In the genomic region with DNA sequence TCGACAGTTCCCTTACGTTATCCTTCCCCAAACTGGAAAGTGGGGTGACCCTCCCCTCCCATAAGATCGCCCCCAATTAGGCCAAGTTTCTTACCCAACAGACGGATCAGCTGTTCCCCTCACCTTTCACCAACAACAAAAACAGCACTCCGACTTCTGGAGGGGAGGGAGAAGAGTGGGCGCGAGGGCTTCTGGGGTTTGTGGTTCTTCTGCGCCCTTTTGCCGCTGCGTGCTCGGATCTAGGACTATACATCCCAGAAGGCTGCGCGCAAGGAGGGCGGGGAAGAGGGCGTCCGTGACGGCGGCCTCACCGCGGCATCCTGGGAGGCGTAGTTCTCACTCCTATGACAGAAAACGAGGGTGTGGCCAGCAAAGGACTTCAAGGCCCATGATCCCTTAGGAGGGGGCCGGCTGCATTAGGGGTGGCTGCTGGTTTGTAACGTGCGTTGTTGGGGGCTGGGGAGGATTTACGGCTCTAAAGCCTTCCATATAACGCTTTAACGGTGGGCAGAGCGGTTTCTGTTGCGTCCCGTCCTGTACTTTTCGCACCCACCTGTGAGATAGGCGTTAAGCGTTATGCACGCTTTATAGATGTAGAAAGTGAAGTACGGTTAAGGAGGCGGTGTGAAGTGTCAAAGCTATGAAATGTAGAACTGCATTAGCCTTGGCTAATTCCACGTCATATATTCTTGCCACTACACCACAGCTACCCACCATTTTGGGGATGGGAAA, we compare ENCODE assay signal across 8 cellular contexts. TPM values are rescaled to one million over a fixed set of nuclear protein-coding genes. Genes with fewer than 3 reads are reported as not detected.
A peak's percentile ranks its signal among the peaks of the same experiment; 100 is the strongest.
DNase-seq lines count a peak whose midpoint lies in the region; ATAC-seq and TF ChIP-seq lines count a peak whose summit lies in the region.

A gene with protein sequence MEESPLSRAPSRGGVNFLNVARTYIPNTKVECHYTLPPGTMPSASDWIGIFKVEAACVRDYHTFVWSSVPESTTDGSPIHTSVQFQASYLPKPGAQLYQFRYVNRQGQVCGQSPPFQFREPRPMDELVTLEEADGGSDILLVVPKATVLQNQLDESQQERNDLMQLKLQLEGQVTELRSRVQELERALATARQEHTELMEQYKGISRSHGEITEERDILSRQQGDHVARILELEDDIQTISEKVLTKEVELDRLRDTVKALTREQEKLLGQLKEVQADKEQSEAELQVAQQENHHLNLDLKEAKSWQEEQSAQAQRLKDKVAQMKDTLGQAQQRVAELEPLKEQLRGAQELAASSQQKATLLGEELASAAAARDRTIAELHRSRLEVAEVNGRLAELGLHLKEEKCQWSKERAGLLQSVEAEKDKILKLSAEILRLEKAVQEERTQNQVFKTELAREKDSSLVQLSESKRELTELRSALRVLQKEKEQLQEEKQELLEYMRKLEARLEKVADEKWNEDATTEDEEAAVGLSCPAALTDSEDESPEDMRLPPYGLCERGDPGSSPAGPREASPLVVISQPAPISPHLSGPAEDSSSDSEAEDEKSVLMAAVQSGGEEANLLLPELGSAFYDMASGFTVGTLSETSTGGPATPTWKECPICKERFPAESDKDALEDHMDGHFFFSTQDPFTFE (minus strand): TSS at position 143 of the 732 bp plus-strand sequence. CDS start 2,210 bp downstream, outside the sequence.

- H2AFZ ChIP-seq in smooth muscle cell (ENCODE audit: low read depth) = peak within 1 kb of the TSS; percentile 95

- peak within 1 kb of the TSS; percentile 88 for H3K27ac Mint-ChIP-seq in activated B cell treated with CpG ODN at 0.5 μM for 24 hours

- H3K36me3 ChIP-seq in smooth muscle cell (ENCODE audit: low read depth) = no peaks in the 10 kb centered on the region

- peaks cover 25% of the 10 kb centered on the region for H3K36me3 Mint-ChIP-seq in activated B cell treated with CpG ODN at 0.5 μM for 24 hours (ENCODE audit: low read depth)

- peak; percentile 69 for TF ChIP-seq POLR2A in GM18951 (IDR thresholded peaks at IDR 0.05; ENCODE audit: extremely low read depth, insufficient read depth, insufficient read length)

- intact Hi-C loops in activated B cell treated with CpG ODN at 0.5 μM for 24 hours (cut with micrococcal nuclease) = loop anchor here (1.0 to 10.0 kb wide), 14 partner anchors 11 to 721 kb away; a partner anchor contains a TSS

- H3K27me3 Mint-ChIP-seq in activated B cell treated with CpG ODN at 0.5 μM for 24 hours = no peaks in the 10 kb centered on the region

- peaks cover 15% of the 10 kb centered on the region for H3K27me3 ChIP-seq in smooth muscle cell (ENCODE audit: low read depth)

- H3F3A ChIP-seq in smooth muscle cell (ENCODE audit: low read depth) = no peaks in the 10 kb centered on the region

- peaks cover 6% of the 10 kb centered on the region for H3K79me2 ChIP-seq in smooth muscle cell (ENCODE audit: low read depth)

- POLR2A ChIA-PET in activated B cell treated with CpG ODN at 0.5 μM for 24 hours (lab: Charles Lee) = interaction anchor here (0.6 to 2.7 kb wide), 5 partner anchors 12 to 693 kb away, joined by 3 to 11 read pairs (median 7); a partner anchor contains a TSS

- peak within 1 kb of the TSS; percentile 82 for H3K4me3 ChIP-seq in smooth muscle cell

- peak within 1 kb of the TSS; percentile 83 for H3K9ac ChIP-seq in smooth muscle cell (ENCODE audit: low read depth)

- 2% methylated on average over 38 of the region's 38 CpGs for WGBS in smooth muscle cell (ENCODE audit: low lambda C conversion rate)

- H3K4me2 ChIP-seq in smooth muscle cell = peak within 1 kb of the TSS; percentile 91

- peaks cover 4% of the 10 kb centered on the region for H3K4me1 ChIP-seq in smooth muscle cell (ENCODE audit: low read depth)

- CTCF ChIA-PET in activated B cell treated with CpG ODN at 0.5 μM for 24 hours (lab: Charles Lee) = interaction anchor here (0.6 to 13.0 kb wide), 7 partner anchors 11 to 525 kb away, joined by 3 to 138 read pairs (median 4); a partner anchor contains a TSS

- peak; percentile 98 for ATAC-seq in HG03196 (IDR thresholded peaks at IDR 0.05; ENCODE audit: unreplicated experiment)
- ATAC-seq in activated B cell treated with CpG ODN at 0.5 μM for 24 hours (ENCODE audit: low read depth) = peak; percentile 97

- in situ Hi-C loops in GM18951 (cut with MboI; ENCODE audit: low sequenced_read_pairs, unreplicated experiment) = no loop called here

- H3K9me3 Mint-ChIP-seq in activated B cell treated with CpG ODN at 0.5 μM for 24 hours = no peaks in the 10 kb centered on the region

- H3K4me3 Mint-ChIP-seq in activated B cell treated with CpG ODN at 0.5 μM for 24 hours = peak within 1 kb of the TSS; percentile 97

- TF ChIP-seq CTCF in activated B cell treated with CpG ODN at 0.5 μM for 24 hours (IDR thresholded peaks at IDR 0.05) (no peak), smooth muscle cell (IDR thresholded peaks at IDR 0.05; ENCODE audit: borderline replicate concordance, insufficient read depth, poor library complexity, severe bottlenecking) (no peak)

- H3K27ac ChIP-seq in caudate nucleus (ENCODE audit: low read depth, low read length) (peak within 1 kb of the TSS; percentile 79), smooth muscle cell (ENCODE audit: low read depth) (peak within 1 kb of the TSS; percentile 5)

- peaks cover 24% of the 10 kb centered on the region for H3K4me1 Mint-ChIP-seq in activated B cell treated with CpG ODN at 0.5 μM for 24 hours

- peaks cover 8% of the 10 kb centered on the region for H4K20me1 ChIP-seq in smooth muscle cell (ENCODE audit: low read depth)

- H3K9me3 ChIP-seq in smooth muscle cell (replicated peaks; ENCODE audit: low read depth) = no peaks in the 10 kb centered on the region

- DNase-seq in AG08395 (ENCODE audit: low spot score) (peak; percentile 99), NCI-H345 (lab: John Stamatoyannopoulos, UW) (peak; percentile 99), activated B cell treated with CpG ODN at 0.5 μM for 24 hours (peak; percentile 90), caudate nucleus (lab: John Stamatoyannopoulos, UW) (peak; percentile 73 to 100 (median 99)), iPS-NIHi7 (ENCODE audit: extremely low spot score) (peak; percentile 100), smooth muscle cell (lab: John Stamatoyannopoulos, UW; ENCODE audit: unreplicated experiment) (peak; percentile 81)

RNA-seq across cellular contexts. Expression of the gene that starts here (rescaled TPM):
- 44.2 and 59.5 TPM in 2 replicates for total RNA-seq in activated B cell treated with CpG ODN at 0.5 μM for 24 hours
- total RNA-seq in smooth muscle cell = 52.0 and 56.6 TPM in 2 replicates
- 46.5 and 59.5 TPM in 2 replicates for polyA plus RNA-seq in smooth muscle cell

Comparison
In these comparisons a context has a peak if more than half of its experiments do, and no peak if none do; other contexts are left out.
1. Peak in every context shown above with its lines: DNase-seq, ATAC-seq, H3K4me3 ChIP-seq and H3K27ac ChIP-seq.